In genomic region chr6:27864906-27865883, GRCh38 we compare ENCODE assay signal across 1 cellular context.
TF ChIP-seq lines count a peak whose summit lies in the region.

No MANE protein-coding gene starts in this region.

TF ChIP-seq in IMR-90, 13 proteins besides CTCF, POLR2A, EP300 and RAD21 (continued from another document):
- TF ChIP-seq MAFK (IDR thresholded peaks at IDR 0.05; ENCODE audit: low read depth, low read length) (no peak), CHD1 (IDR thresholded peaks at IDR 0.05; ENCODE audit: low read depth, low read length) (no peak), RCOR1 (IDR thresholded peaks at IDR 0.05; ENCODE audit: insufficient replicate concordance, low read length) (no peak)
- TF ChIP-seq, protein P1, sequence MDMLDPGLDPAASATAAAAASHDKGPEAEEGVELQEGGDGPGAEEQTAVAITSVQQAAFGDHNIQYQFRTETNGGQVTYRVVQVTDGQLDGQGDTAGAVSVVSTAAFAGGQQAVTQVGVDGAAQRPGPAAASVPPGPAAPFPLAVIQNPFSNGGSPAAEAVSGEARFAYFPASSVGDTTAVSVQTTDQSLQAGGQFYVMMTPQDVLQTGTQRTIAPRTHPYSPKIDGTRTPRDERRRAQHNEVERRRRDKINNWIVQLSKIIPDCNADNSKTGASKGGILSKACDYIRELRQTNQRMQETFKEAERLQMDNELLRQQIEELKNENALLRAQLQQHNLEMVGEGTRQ (IDR thresholded peaks at IDR 0.05; ENCODE audit: low read depth, low read length): no peak
TF ChIP-seq in IMR-90: peak in this region for 3.
